In the genomic region with DNA sequence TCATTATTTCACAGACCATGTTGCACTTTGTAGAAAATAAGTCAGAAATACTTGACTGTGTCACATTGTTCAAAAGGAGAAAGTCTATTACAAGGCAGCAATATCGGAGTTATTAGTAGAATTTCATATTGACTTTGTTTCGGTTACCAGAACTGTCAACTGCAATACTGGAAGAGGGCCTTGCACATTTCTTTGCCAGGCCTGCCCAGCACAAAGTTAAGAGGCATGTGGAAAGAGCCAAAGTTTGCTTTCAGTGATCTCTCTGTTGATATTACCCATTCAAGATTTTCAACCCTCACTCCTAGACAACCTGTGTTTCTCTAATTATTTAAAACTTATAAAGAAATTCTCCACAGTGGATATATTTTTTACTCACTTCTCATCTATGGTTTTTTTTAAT, we compare ENCODE assay signal across 21 cellular contexts.
"Had no signal": no experiment of that assay in that cellular context is flagged by ENCODE, and none has a peak within 500 bp of the region (broad histone marks: within the 10 kb centered on the region; RNA-seq: fewer than 3 reads in every experiment).

No MANE protein-coding gene starts in this region.

- H3K4me3 Mint-ChIP-seq: effector memory CD8-positive, alpha-beta T cell; memory B cell; naive B cell; nephron; stimulated activated memory B cell treated with anti-CD40 and anti-IgM and Interleukin-4, amounts not matched to agents 10 μg/mL and 1 μg/mL and 100 μg/mL, for 72 hours; stimulated activated naive CD8-positive, alpha-beta T cell treated with anti-CD3 and anti-CD28 coated beads, Interleukin-15, Interleukin-2, amounts not matched to agents 100 ng/mL and 50 ng/mL, for 24 hours had no signal

- ATAC-seq: effector memory CD8-positive, alpha-beta T cell; gastroesophageal sphincter; left lobe of liver; sciatic nerve; stimulated activated memory B cell treated with anti-CD40 and anti-IgM and Interleukin-4, amounts not matched to agents 10 μg/mL and 1 μg/mL and 100 μg/mL, for 72 hours had no signal

- DNase-seq: effector memory CD8-positive, alpha-beta T cell; esophagus squamous epithelium; foreskin fibroblast; glutamatergic neuron; islet precursor cell; lower lobe of right lung; naive B cell; posterior cingulate gyrus; spleen; stimulated activated CD4-positive, alpha-beta T cell treated with anti-CD3 and anti-CD28 coated beads, Interleukin-15, amount 100 ng/mL, for 24 hours; stimulated activated CD4-positive, alpha-beta T cell treated with anti-CD3 and anti-CD28 coated beads, Interleukin-1b, Interleukin-23, amount 100 ng/mL, for 48 hours; stimulated activated CD4-positive, alpha-beta T cell treated with anti-CD3 and anti-CD28 coated beads, Interleukin-4, amount 100 ng/mL, for 24 hours; testis; transverse colon had no signal

- H3K9me3 ChIP-seq: esophagus squamous epithelium, gastroesophageal sphincter, lower lobe of right lung, spleen, testis, transverse colon had no signal

- H3K4me3 ChIP-seq: esophagus squamous epithelium, gastroesophageal sphincter, lower lobe of right lung, spleen, testis, transverse colon had no signal

- H3K4me1 ChIP-seq: spleen, testis had no signal

- H3K9me3 Mint-ChIP-seq: effector memory CD8-positive, alpha-beta T cell; memory B cell; naive B cell; nephron; stimulated activated memory B cell treated with anti-CD40 and anti-IgM and Interleukin-4, amounts not matched to agents 10 μg/mL and 1 μg/mL and 100 μg/mL, for 72 hours; stimulated activated naive CD8-positive, alpha-beta T cell treated with anti-CD3 and anti-CD28 coated beads, Interleukin-15, Interleukin-2, amounts not matched to agents 100 ng/mL and 50 ng/mL, for 24 hours had no signal

- H3K27ac Mint-ChIP-seq: effector memory CD8-positive, alpha-beta T cell; memory B cell; naive B cell; nephron; stimulated activated memory B cell treated with anti-CD40 and anti-IgM and Interleukin-4, amounts not matched to agents 10 μg/mL and 1 μg/mL and 100 μg/mL, for 72 hours; stimulated activated naive CD8-positive, alpha-beta T cell treated with anti-CD3 and anti-CD28 coated beads, Interleukin-15, Interleukin-2, amounts not matched to agents 100 ng/mL and 50 ng/mL, for 24 hours had no signal

- H3K27ac ChIP-seq: esophagus squamous epithelium, lower lobe of right lung, spleen, testis, transverse colon had no signal

- H3K36me3 ChIP-seq: esophagus squamous epithelium, gastroesophageal sphincter, lower lobe of right lung, spleen, transverse colon had no signal

- H3K4me1 Mint-ChIP-seq: memory B cell; naive B cell; stimulated activated memory B cell treated with anti-CD40 and anti-IgM and Interleukin-4, amounts not matched to agents 10 μg/mL and 1 μg/mL and 100 μg/mL, for 72 hours had no signal

- H3K27me3 Mint-ChIP-seq: stimulated activated memory B cell treated with anti-CD40 and anti-IgM and Interleukin-4, amounts not matched to agents 10 μg/mL and 1 μg/mL and 100 μg/mL, for 72 hours had no signal

- H3K36me3 Mint-ChIP-seq: memory B cell; naive B cell; stimulated activated memory B cell treated with anti-CD40 and anti-IgM and Interleukin-4, amounts not matched to agents 10 μg/mL and 1 μg/mL and 100 μg/mL, for 72 hours had no signal

- H3K27me3 ChIP-seq: esophagus squamous epithelium, gastroesophageal sphincter, testis, transverse colon had no signal
